ENCODE assay signal across 8 cellular contexts in genomic region chr1:42816600-42817439, GRCh38. TPM values are rescaled to one million over a fixed set of nuclear protein-coding genes. Genes with fewer than 3 reads are reported as not detected.
A peak's percentile ranks its signal among the peaks of the same experiment; 100 is the strongest.
DNase-seq lines count a peak whose midpoint lies in the region; ATAC-seq, FAIRE-seq and TF ChIP-seq lines count a peak whose summit lies in the region.

ERMAP (plus strand) TSS chr1:42817122; CDS start chr1:42830449, 13,327 bp downstream.
A gene with protein sequence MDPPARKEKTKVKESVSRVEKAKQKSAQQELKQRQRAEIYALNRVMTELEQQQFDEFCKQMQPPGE (minus strand): TSS chr1:42817397. CDS start chr1:42816544, 853 bp downstream.

- peak within 1 kb of the TSS; percentile 79 for H3K4me3 Mint-ChIP-seq in activated T-helper 1 cell treated with anti-CD3 and anti-CD28 coated beads, Interleukin-12 subunit alpha, Interleukin-12 subunit beta, Interleukin-2, Interleukin-4 antibody, amounts not matched to agents 30 ng/mL and 10 ng/mL and 1 ng/mL, durations not matched to agents 14 hours and 24 hours and 36 hours
- peak within 1 kb of the TSS; percentile 80 for H3K4me3 Mint-ChIP-seq in natural killer cell

- TF ChIP-seq CTCF in fibroblast of lung (conservative IDR thresholded peaks at IDR 0.05 in 1 of 2, IDR thresholded peaks at IDR 0.05 in 1 of 2; ENCODE audit: low read depth in 1 of 2, low read length in 2 of 2) (no peak), natural killer cell (IDR thresholded peaks at IDR 0.05) (no peak)

- peak; percentile 95 for DNase-seq in DMS53 (lab: John Stamatoyannopoulos, UW)
- peak; percentile 61 for DNase-seq in KG1 (lab: John Stamatoyannopoulos, UW)
- DNase-seq in RCC 7860 (ENCODE audit: low spot score), result peak; percentile 71
- peak; percentile 90 for DNase-seq in activated T-helper 1 cell treated with anti-CD3 and anti-CD28 coated beads, Interleukin-12 subunit alpha, Interleukin-12 subunit beta, Interleukin-2, Interleukin-4 antibody, amounts not matched to agents 30 ng/mL and 10 ng/mL and 1 ng/mL, durations not matched to agents 14 hours and 24 hours and 36 hours (ENCODE audit: low spot score)
- peak; percentile 72 to 85 for DNase-seq in fibroblast of lung (ENCODE audit: low read depth in 2 of 2)
- DNase-seq in natural killer cell, result peak; percentile 92
- DNase-seq in stimulated activated naive CD4-positive, alpha-beta T cell (lab: John Stamatoyannopoulos, UW), result peak; percentile 80 to 95 (median 92)

- no peaks in the 10 kb centered on the region for H3K9me3 Mint-ChIP-seq in activated T-helper 1 cell treated with anti-CD3 and anti-CD28 coated beads, Interleukin-12 subunit alpha, Interleukin-12 subunit beta, Interleukin-2, Interleukin-4 antibody, amounts not matched to agents 30 ng/mL and 10 ng/mL and 1 ng/mL, durations not matched to agents 14 hours and 24 hours and 36 hours
- no peaks in the 10 kb centered on the region for H3K9me3 Mint-ChIP-seq in natural killer cell

- peak; percentile 77 for ATAC-seq in GM21737 (IDR thresholded peaks at IDR 0.05; ENCODE audit: unreplicated experiment)
- ATAC-seq in natural killer cell, result peak; percentile 86 to 96 (median 90)

- no peaks in the 10 kb centered on the region for H3K9me3 ChIP-seq in fibroblast of lung (ENCODE audit: control insufficient read depth, insufficient read depth, low read depth, low read length)

- H3K36me3 Mint-ChIP-seq in activated T-helper 1 cell treated with anti-CD3 and anti-CD28 coated beads, Interleukin-12 subunit alpha, Interleukin-12 subunit beta, Interleukin-2, Interleukin-4 antibody, amounts not matched to agents 30 ng/mL and 10 ng/mL and 1 ng/mL, durations not matched to agents 14 hours and 24 hours and 36 hours (ENCODE audit: low read depth), result peaks cover 1% of the 10 kb centered on the region
- no peaks in the 10 kb centered on the region for H3K36me3 Mint-ChIP-seq in natural killer cell

- no peak for FAIRE-seq in RCC 7860 (lab: Jason Lieb, UNC)

- H3K27ac Mint-ChIP-seq in activated T-helper 1 cell treated with anti-CD3 and anti-CD28 coated beads, Interleukin-12 subunit alpha, Interleukin-12 subunit beta, Interleukin-2, Interleukin-4 antibody, amounts not matched to agents 30 ng/mL and 10 ng/mL and 1 ng/mL, durations not matched to agents 14 hours and 24 hours and 36 hours, result peak within 1 kb of the TSS; percentile 80
- peak within 1 kb of the TSS; percentile 80 to 84 for H3K27ac Mint-ChIP-seq in natural killer cell

- H3K36me3 ChIP-seq in fibroblast of lung (ENCODE audit: control insufficient read depth, insufficient read depth, low read length), result no peaks in the 10 kb centered on the region

- H3K4me2 ChIP-seq in fibroblast of lung (ENCODE audit: extremely low read depth, insufficient read depth, low read length), result peak within 1 kb of the TSS; percentile 98

- peaks cover 19% of the 10 kb centered on the region for H3K4me1 Mint-ChIP-seq in activated T-helper 1 cell treated with anti-CD3 and anti-CD28 coated beads, Interleukin-12 subunit alpha, Interleukin-12 subunit beta, Interleukin-2, Interleukin-4 antibody, amounts not matched to agents 30 ng/mL and 10 ng/mL and 1 ng/mL, durations not matched to agents 14 hours and 24 hours and 36 hours (ENCODE audit: low read depth)
- peaks cover 19 to 31% of the 10 kb centered on the region in 2 donors for H3K4me1 Mint-ChIP-seq in natural killer cell

- no peaks in the 10 kb centered on the region for H3K27me3 Mint-ChIP-seq in activated T-helper 1 cell treated with anti-CD3 and anti-CD28 coated beads, Interleukin-12 subunit alpha, Interleukin-12 subunit beta, Interleukin-2, Interleukin-4 antibody, amounts not matched to agents 30 ng/mL and 10 ng/mL and 1 ng/mL, durations not matched to agents 14 hours and 24 hours and 36 hours (ENCODE audit: insufficient read depth)
- H3K27me3 Mint-ChIP-seq in natural killer cell (ENCODE audit: low read depth in 2 of 2), result no peaks in the 10 kb centered on the region

- intact Hi-C loops in activated T-helper 1 cell treated with anti-CD3 and anti-CD28 coated beads, Interleukin-12 subunit alpha, Interleukin-12 subunit beta, Interleukin-2, Interleukin-4 antibody, amounts not matched to agents 30 ng/mL and 10 ng/mL and 1 ng/mL, durations not matched to agents 14 hours and 24 hours and 36 hours (cut with micrococcal nuclease), result loop anchor here (1.0 to 2.0 kb wide), 8 partner anchors 29 to 890 kb away; partner anchors contain the start of genes C1orf50, CCDC30, P3H1 and PPIH
- intact Hi-C loops in natural killer cell (cut with micrococcal nuclease), result loop anchor here (1.0 kb wide), 2 partner anchors 29 to 50 kb away; partner anchors contain the start of genes C1orf50, P3H1 and ZNF691

- peak within 1 kb of the TSS; percentile 88 for H3K9ac ChIP-seq in fibroblast of lung (ENCODE audit: insufficient read depth, low read length)

- H3K27me3 ChIP-seq in fibroblast of lung (ENCODE audit: control insufficient read depth, insufficient read depth, low read length), result no peaks in the 10 kb centered on the region

- peaks cover 2% of the 10 kb centered on the region for H3K4me1 ChIP-seq in fibroblast of lung (ENCODE audit: control insufficient read depth, extremely low read depth, insufficient read depth, low read length)

- no peaks in the 10 kb centered on the region for H4K20me1 ChIP-seq in fibroblast of lung (ENCODE audit: control insufficient read depth, extremely low read depth, insufficient read depth, low read length)

- H3K79me2 ChIP-seq in fibroblast of lung (ENCODE audit: control insufficient read depth, insufficient read depth, low read length), result peaks cover 2% of the 10 kb centered on the region

- H2AFZ ChIP-seq in fibroblast of lung (ENCODE audit: low read length), result peak within 1 kb of the TSS; percentile 88

- H3K4me3 ChIP-seq in fibroblast of lung (replicated peaks in 1 of 4; ENCODE audit: control extremely low read depth in 1 of 4, insufficient read depth in 1 of 4, low read depth in 3 of 4, low read length in 4 of 4), result peak within 1 kb of the TSS; percentile 61 to 79 (median 74)

- H3K27ac ChIP-seq in fibroblast of lung (ENCODE audit: insufficient read depth, low read length), result peak within 1 kb of the TSS; percentile 76

RNA-seq across cellular contexts. Expression of gene ERMAP, which starts in this region (rescaled TPM):
- total RNA-seq in activated T-helper 1 cell treated with anti-CD3 and anti-CD28 coated beads, Interleukin-12 subunit alpha, Interleukin-12 subunit beta, Interleukin-2, Interleukin-4 antibody, amounts not matched to agents 30 ng/mL and 10 ng/mL and 1 ng/mL, durations not matched to agents 14 hours and 24 hours and 36 hours, result 3.4 and 3.7 TPM in 2 replicates
- total RNA-seq in fibroblast of lung (17.2 and 37.2 TPM in 2 replicates), natural killer cell (1 to 10 TPM; 7.0 to 7.5 (median 7.5) TPM)
- 16.3 and 19.4 TPM in 2 replicates for polyA plus RNA-seq in fibroblast of lung
- polyA plus RNA-seq in fibroblast of lung (2012), result 8.3 and 9.4 TPM in 2 replicates
- polyA minus RNA-seq in fibroblast of lung (ENCODE audit: low replicate concordance), result 11.4 and 13.2 TPM in 2 replicates

RNA-seq across cellular contexts. Expression of the second gene that starts in this region (rescaled TPM):
- 6.4 and 8.2 TPM in 2 replicates for total RNA-seq in activated T-helper 1 cell treated with anti-CD3 and anti-CD28 coated beads, Interleukin-12 subunit alpha, Interleukin-12 subunit beta, Interleukin-2, Interleukin-4 antibody, amounts not matched to agents 30 ng/mL and 10 ng/mL and 1 ng/mL, durations not matched to agents 14 hours and 24 hours and 36 hours
- total RNA-seq in fibroblast of lung (21.6 and 24.9 TPM in 2 replicates), natural killer cell (10 to 100 TPM; 13.8 to 16.1 (median 15.2) TPM)
- polyA plus RNA-seq in fibroblast of lung, result 20.9 and 33.4 TPM in 2 replicates
- polyA plus RNA-seq in fibroblast of lung (2012), result 21.5 and 30.2 TPM in 2 replicates
- polyA minus RNA-seq in fibroblast of lung (ENCODE audit: low replicate concordance), result not detected in 2 replicates

Comparison
In these comparisons a context has a peak if more than half of its experiments do, and no peak if none do; other contexts are left out.
1. Peak in every context shown above with its lines: DNase-seq, ATAC-seq, H3K4me3 ChIP-seq and H3K27ac ChIP-seq.